Comparison of ENCODE assay signal across 10 cellular contexts in the genomic region with DNA sequence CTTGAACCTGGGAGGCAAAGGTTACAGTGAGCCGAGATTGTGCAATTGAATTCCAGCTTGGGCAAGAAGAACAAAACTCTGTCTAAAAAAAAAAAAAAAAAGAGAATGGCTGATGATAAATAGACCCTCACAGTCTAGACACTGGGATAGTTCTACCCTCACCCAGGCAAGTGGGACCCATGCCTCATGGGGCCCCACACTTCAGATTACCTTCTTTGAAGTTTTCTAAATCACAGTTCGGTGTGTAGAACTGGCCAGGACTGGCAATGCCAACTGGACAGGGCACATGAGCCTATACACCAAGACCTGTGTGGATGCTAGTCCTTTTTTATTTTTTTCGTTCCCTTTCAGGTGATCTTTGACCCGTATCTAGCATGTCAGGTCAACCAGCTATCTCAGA. TPM values are rescaled to one million over a fixed set of nuclear protein-coding genes. Genes with fewer than 3 reads are reported as not detected.
"Had no signal": no experiment of that assay in that cellular context is flagged by ENCODE, and none has a peak within 500 bp of the region (broad histone marks: within the 10 kb centered on the region; RNA-seq: fewer than 3 reads in every experiment).

No MANE protein-coding gene starts in this region.

- H3K4me2 ChIP-seq: GM23338, KMS-11 had no signal

- H3K4me3 Mint-ChIP-seq: GM23338, H9, IgD-negative memory B cell had no signal

- H3K27me3 Mint-ChIP-seq: IgD-negative memory B cell had no signal

- H3K4me1 Mint-ChIP-seq: IgD-negative memory B cell had no signal

- FAIRE-seq: H1, H54 had no signal

- H3K9ac ChIP-seq: KMS-11 had no signal

- H3K27ac Mint-ChIP-seq: GM23338, H9, IgD-negative memory B cell had no signal

- DNase-seq: H9, HCEC 1CT, KBM-7 had no signal

- H3K4me3 ChIP-seq: GM23338 had no signal

- H3K27ac ChIP-seq: HL-60, KMS-11 had no signal

- H3K9me3 Mint-ChIP-seq: GM23338, H9 had no signal

- ATAC-seq: GM23338 had no signal

RNA-seq across cellular contexts. Expression of gene VIP, which starts 24.3 kb away (rescaled TPM):
- total RNA-seq: GM23338, H1, H9, HT1080 had no signal
- polyA plus RNA-seq: GM23338, H1, IgD-negative memory B cell had no signal

RNA-seq across cellular contexts. Expression of gene MYCT1, which starts 28.6 kb away (rescaled TPM):
- polyA plus RNA-seq: IgD-negative memory B cell had no signal
